10 cellular contexts compared by ENCODE assay signal in genomic region chr11:12126352-12127019, GRCh38. TPM values are rescaled to one million over a fixed set of nuclear protein-coding genes. Genes with fewer than 3 reads are reported as not detected.
A peak's percentile ranks its signal among the peaks of the same experiment; 100 is the strongest.
DNase-seq lines count a peak whose midpoint lies in the region; ATAC-seq and TF ChIP-seq lines count a peak whose summit lies in the region.
"Had no signal": no experiment of that assay in that cellular context is flagged by ENCODE, and none has a peak within 500 bp of the region (broad histone marks: within the 10 kb centered on the region; RNA-seq: fewer than 3 reads in every experiment).

No MANE protein-coding gene starts in this region.

- no peaks in the 10 kb centered on the region for H3F3A ChIP-seq in GM23338 (replicated peaks; ENCODE audit: low read depth)

- H3K4me3 Mint-ChIP-seq in GM23338 (no peak overlapping the region), glutamatergic neuron (ENCODE audit: unreplicated experiment) (peak overlapping the region; percentile 30)

- H3K27ac ChIP-seq in GM23338 (ENCODE audit: low read depth) (no peak overlapping the region), WERI-Rb-1 (no peak overlapping the region)
- H3K27ac ChIP-seq: SJCRH30 had no signal

- no peaks in the 10 kb centered on the region for H3K4me1 ChIP-seq in GM23338 (ENCODE audit: insufficient read depth)

- H3K27ac Mint-ChIP-seq in GM23338, result no peak overlapping the region
- H3K27ac Mint-ChIP-seq in glutamatergic neuron (ENCODE audit: unreplicated experiment), result no peak overlapping the region

- no peak overlapping the region for H2AFZ ChIP-seq in GM23338

- H3K36me3 ChIP-seq in GM23338 (ENCODE audit: insufficient read depth) (no peaks in the 10 kb centered on the region), WERI-Rb-1 (no peaks in the 10 kb centered on the region)
- H3K36me3 ChIP-seq: SJCRH30 had no signal

- no peak overlapping the region for H3K4me3 ChIP-seq in GM23338
- no peak overlapping the region for H3K4me3 ChIP-seq in WERI-Rb-1 (ENCODE audit: low read depth, low read length)
- H3K4me3 ChIP-seq: SJCRH30 had no signal

- H3K9me3 Mint-ChIP-seq in GM23338, result no peaks in the 10 kb centered on the region
- peaks cover 4% of the 10 kb centered on the region for H3K9me3 Mint-ChIP-seq in glutamatergic neuron (ENCODE audit: unreplicated experiment)

- no peaks in the 10 kb centered on the region for H3K9me2 ChIP-seq in GM23338 (ENCODE audit: insufficient read depth)

- H3K36me3 Mint-ChIP-seq in GM23338 (ENCODE audit: low read depth) (no peaks in the 10 kb centered on the region), glutamatergic neuron (ENCODE audit: unreplicated experiment) (peaks cover 4% of the 10 kb centered on the region)

- DNase-seq in A172 (ENCODE audit: low spot score) (peak; percentile 91), GM23338 (ENCODE audit: low spot score) (no peak), WERI-Rb-1 (no peak), glutamatergic neuron (no peak), NCI-H446 treated with DMSO at 0.1 percent for 48 hours (lab: John Stamatoyannopoulos, UW) (no peak), epidermal melanocyte (ENCODE audit: insufficient read length, low spot score) (no peak)
- DNase-seq: activated effector memory CD4-positive, alpha-beta T cell treated with anti-CD3 and anti-CD28 coated beads, Interleukin-2, amount 50 U/mL, for 16 hours; SJCRH30 had no signal

- TF ChIP-seq CTCF in GM23338 (conservative IDR thresholded peaks at IDR 0.05; ENCODE audit: low read depth in 2 of 2), result peak; percentile 33 to 44
- 0 out of 2 replicates have a peak, but pooled peaks have one; percentile 3 for TF ChIP-seq CTCF in WERI-Rb-1 (IDR thresholded peaks at IDR 0.05; ENCODE audit: low read depth, low read length)
- TF ChIP-seq CTCF in glutamatergic neuron (IDR thresholded peaks at IDR 0.05; ENCODE audit: partially characterized antibody, unreplicated experiment), result no peak

- no peak overlapping the region for H3K4me2 ChIP-seq in GM23338

- H3K27me3 Mint-ChIP-seq in GM23338 (ENCODE audit: insufficient read depth, low read depth, poor library complexity), result peaks cover 4% of the 10 kb centered on the region
- peaks cover 11% of the 10 kb centered on the region for H3K27me3 Mint-ChIP-seq in glutamatergic neuron (ENCODE audit: unreplicated experiment)

- no peaks in the 10 kb centered on the region for H3K9me3 ChIP-seq in WERI-Rb-1 (ENCODE audit: severe bottlenecking)
- H3K9me3 ChIP-seq: SJCRH30 had no signal

- no peaks in the 10 kb centered on the region for H3K79me2 ChIP-seq in GM23338 (replicated peaks; ENCODE audit: insufficient read depth)

- H4K20me1 ChIP-seq in GM23338 (replicated peaks; ENCODE audit: insufficient read depth), result no peaks in the 10 kb centered on the region

- H3K27me3 ChIP-seq in GM23338 (ENCODE audit: insufficient read depth) (no peaks in the 10 kb centered on the region), WERI-Rb-1 (ENCODE audit: insufficient read depth, low read depth, severe bottlenecking) (no peaks in the 10 kb centered on the region)
- H3K27me3 ChIP-seq: SJCRH30 had no signal

- ATAC-seq in GM23338 (no peak), GM21360 (IDR thresholded peaks at IDR 0.05; ENCODE audit: unreplicated experiment) (no peak), GM19328 (IDR thresholded peaks at IDR 0.05; ENCODE audit: unreplicated experiment) (no peak)

- H3K4me1 Mint-ChIP-seq in GM23338, result peaks cover 7% of the 10 kb centered on the region
- peaks cover 15% of the 10 kb centered on the region for H3K4me1 Mint-ChIP-seq in glutamatergic neuron (ENCODE audit: low read depth, unreplicated experiment)

TF ChIP-seq in GM23338, 12 proteins besides CTCF, POLR2A, EP300 and RAD21:
- TF ChIP-seq CREB1 (CRISPR knock-in tag; IDR thresholded peaks at IDR 0.05; ENCODE audit: low read depth) (no peak), NANOG (IDR thresholded peaks at IDR 0.05; ENCODE audit: borderline replicate concordance) (no peak)

RNA-seq across cellular contexts. Expression of gene MICAL2, which starts 16.1 kb away (rescaled TPM):
- 95.3 and 148 TPM in 2 replicates for total RNA-seq in A172 (2014; rRNA removed; shearing (Covaris generic))
- total RNA-seq in GM23338 (2014; rRNA removed; shearing (Covaris generic)), result 1.4 and 1.7 TPM in 2 replicates
- polyA plus RNA-seq in GM23338 (2016; fragmentation: Nextera tagmentation; extraction: Ambion mirVana), result 0.66 and 1.5 TPM in 2 replicates
- 4.4 TPM for total RNA-seq in glutamatergic neuron (ENCODE audit: unreplicated experiment)

Comparison
In these comparisons a context has a peak if more than half of its experiments do, and no peak if none do; other contexts are left out.
1. RNA of gene MICAL2, which starts 16.1 kb away (total RNA-seq): 95.3 to 148 TPM in A172; 4.4 TPM in glutamatergic neuron (single experiment) and 1.4 to 1.7 TPM in GM23338; every median in the first group is over 10 times any median in the second.